ENCODE assay signal across 6 cellular contexts in the genomic region with DNA sequence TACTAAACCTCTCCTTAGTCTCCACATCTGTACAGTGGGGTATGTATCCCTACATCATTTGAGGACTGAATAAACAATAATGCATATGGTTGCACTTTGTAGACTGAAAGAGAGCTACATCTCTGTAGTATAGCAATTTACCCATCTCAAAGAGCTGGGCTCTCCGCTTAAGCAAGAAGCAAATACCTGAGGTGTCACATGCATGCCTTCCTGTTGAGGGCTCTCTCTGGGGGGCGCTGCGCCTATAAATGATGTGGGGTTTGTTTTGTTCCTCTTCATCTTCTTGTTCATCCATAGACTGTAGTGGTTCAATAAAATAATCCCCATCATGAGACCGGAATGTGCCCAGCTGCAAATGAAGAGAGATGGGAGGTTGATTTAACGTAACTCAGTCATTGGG.
"Had no signal": no experiment of that assay in that cellular context is flagged by ENCODE, and none has a peak within 500 bp of the region (broad histone marks: within the 10 kb centered on the region; RNA-seq: fewer than 3 reads in every experiment).

No MANE protein-coding gene starts in this region.

- H3K9ac ChIP-seq: GM23248 had no signal

- H3K4me3 Mint-ChIP-seq: HFFc6 had no signal

- H3K4me1 ChIP-seq: HAP-1 had no signal

- H3K4me3 ChIP-seq: GM23248, HAP-1, K562 had no signal

- H3K9me3 ChIP-seq: HAP-1 had no signal

- H2AFZ ChIP-seq: GM23248 had no signal

- DNase-seq: GM23248, HFFc6, IMR-90, KG1 had no signal

- H3K9me3 Mint-ChIP-seq: HFFc6 had no signal

- H3K27ac Mint-ChIP-seq: HFFc6 had no signal

- H3K27ac ChIP-seq: GM23248 had no signal
